ENCODE assay signal across 17 cellular contexts in the genomic region with DNA sequence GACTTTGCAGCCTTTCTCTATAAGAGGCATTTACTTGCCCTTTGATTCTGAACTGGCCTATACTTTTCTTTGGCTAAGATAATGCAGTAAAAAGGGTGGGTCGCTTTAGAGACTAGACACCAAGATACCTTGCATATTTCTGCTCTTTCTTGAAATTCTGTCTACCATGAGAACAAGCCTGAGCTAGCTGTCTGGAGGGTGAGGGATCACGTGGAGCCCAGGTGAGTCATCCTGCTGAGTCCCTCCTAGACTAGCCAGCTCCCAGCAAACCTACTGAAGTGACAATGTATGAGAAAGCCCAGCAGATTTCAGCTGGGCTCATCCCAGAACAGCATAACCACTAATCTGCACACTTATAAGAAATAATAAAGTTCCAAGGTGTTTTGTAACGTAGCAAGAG.
DNase-seq lines count a peak whose midpoint lies in the region; ATAC-seq and TF ChIP-seq lines count a peak whose summit lies in the region.
"Had no signal": no experiment of that assay in that cellular context is flagged by ENCODE, and none has a peak within 500 bp of the region (broad histone marks: within the 10 kb centered on the region; RNA-seq: fewer than 3 reads in every experiment).

No MANE protein-coding gene starts in this region.

- H3K79me1 ChIP-seq in trophoblast cell (ENCODE audit: low read length), result no peaks in the 10 kb centered on the region

- H4K8ac ChIP-seq in trophoblast cell (ENCODE audit: low read depth, low read length), result no peak overlapping the region

- intact Hi-C loops in sigmoid colon (cut with DNase I), result no loop called here

- no peak overlapping the region for H2AK5ac ChIP-seq in trophoblast cell (ENCODE audit: low read length)

- H4K20me1 ChIP-seq in GM23248 (ENCODE audit: insufficient read depth), result no peaks in the 10 kb centered on the region

- peaks cover 5% of the 10 kb centered on the region for H3K27me3 Mint-ChIP-seq in activated naive CD4-positive, alpha-beta T cell treated with anti-CD3 and anti-CD28 coated beads, Interleukin-2, amount 10 ng/mL, durations not matched to agents 7 days and 5 days

- TF ChIP-seq CTCF in sigmoid colon (IDR thresholded peaks at IDR 0.05), result no peak

- H3K9me3 Mint-ChIP-seq in activated naive CD4-positive, alpha-beta T cell treated with anti-CD3 and anti-CD28 coated beads, Interleukin-2, amount 10 ng/mL, durations not matched to agents 7 days and 5 days, result no peaks in the 10 kb centered on the region

- H3K27me3 ChIP-seq in GM23248 (replicated peaks; ENCODE audit: insufficient read depth) (no peaks in the 10 kb centered on the region), trophoblast cell (ENCODE audit: insufficient read depth, low read length) (no peaks in the 10 kb centered on the region), sigmoid colon (no peaks in the 10 kb centered on the region)

- WGBS in GM23248 (ENCODE audit: low coverage in 1 of 2, low lambda C conversion rate in 2 of 2, missing lambda C conversion rate in 2 of 2), 2 experiments, result 26 to 50% methylated on average over 3 of the region's 3 CpGs
- WGBS in trophoblast cell (ENCODE audit: extremely low coverage, insufficient coverage, insufficient read length), result no CpG with 5 or more reads among the region's 3 CpGs
- 75 to 83% methylated on average over 3 of the region's 3 CpGs for WGBS in sigmoid colon, 2 donors

- no peak overlapping the region for H3K18ac ChIP-seq in trophoblast cell (ENCODE audit: low read length)

- H3K4me2 ChIP-seq in GM23248 (ENCODE audit: unreplicated experiment), result no peak overlapping the region
- peak overlapping the region; percentile 2 for H3K4me2 ChIP-seq in trophoblast cell (ENCODE audit: low read length)

- no peak overlapping the region for H3K4me3 Mint-ChIP-seq in activated naive CD4-positive, alpha-beta T cell treated with anti-CD3 and anti-CD28 coated beads, Interleukin-2, amount 10 ng/mL, durations not matched to agents 7 days and 5 days
- H3K4me3 Mint-ChIP-seq: B cell; neural crest cell; stimulated activated naive B cell treated with anti-CD40 and anti-IgM and Interleukin-4, amounts not matched to agents 10 μg/mL and 1 μg/mL and 100 μg/mL, for 72 hours had no signal

- H3K4me3 ChIP-seq in GM23248 (no peak overlapping the region), trophoblast cell (ENCODE audit: low read depth, low read length) (no peak overlapping the region), sigmoid colon (no peak overlapping the region)
- H3K4me3 ChIP-seq: coronary artery had no signal

- no peaks in the 10 kb centered on the region for H3K36me3 Mint-ChIP-seq in activated naive CD4-positive, alpha-beta T cell treated with anti-CD3 and anti-CD28 coated beads, Interleukin-2, amount 10 ng/mL, durations not matched to agents 7 days and 5 days
- H3K36me3 Mint-ChIP-seq: stimulated activated naive B cell treated with anti-CD40 and anti-IgM and Interleukin-4, amounts not matched to agents 10 μg/mL and 1 μg/mL and 100 μg/mL, for 72 hours had no signal

- no peaks in the 10 kb centered on the region for H3K9me2 ChIP-seq in GM23248 (ENCODE audit: insufficient read depth)

- no peak overlapping the region for H3K27ac Mint-ChIP-seq in activated naive CD4-positive, alpha-beta T cell treated with anti-CD3 and anti-CD28 coated beads, Interleukin-2, amount 10 ng/mL, durations not matched to agents 7 days and 5 days
- H3K27ac Mint-ChIP-seq: B cell; stimulated activated naive B cell treated with anti-CD40 and anti-IgM and Interleukin-4, amounts not matched to agents 10 μg/mL and 1 μg/mL and 100 μg/mL, for 72 hours had no signal

- H3K9me3 ChIP-seq in GM23248 (ENCODE audit: low read depth) (no peaks in the 10 kb centered on the region), trophoblast cell (ENCODE audit: insufficient read depth, low read depth, low read length) (no peaks in the 10 kb centered on the region), sigmoid colon (no peaks in the 10 kb centered on the region)

- H3K79me2 ChIP-seq in GM23248 (ENCODE audit: insufficient read depth), result no peaks in the 10 kb centered on the region
- no peaks in the 10 kb centered on the region for H3K79me2 ChIP-seq in trophoblast cell (ENCODE audit: control insufficient read depth, insufficient read depth, low read length, poor library complexity)

- no peak overlapping the region for H3K4ac ChIP-seq in trophoblast cell (ENCODE audit: low read depth, low read length)

- H3K9ac ChIP-seq in GM23248 (no peak overlapping the region), trophoblast cell (ENCODE audit: low read length) (no peak overlapping the region)

- no peak for TF ChIP-seq EP300 in sigmoid colon (IDR thresholded peaks at IDR 0.05)

- no peak overlapping the region for H4K91ac ChIP-seq in trophoblast cell (ENCODE audit: low read depth, low read length)

- H2BK5ac ChIP-seq in trophoblast cell (ENCODE audit: low read depth, low read length, poor library complexity), result no peak overlapping the region

- DNase-seq in GM23248 (peak; percentile 37), NCI-H510A treated with DMSO at 0.1 percent for 48 hours (lab: John Stamatoyannopoulos, UW) (peak; percentile 37), epithelial cell of prostate (ENCODE audit: low read depth, low spot score) (peak; percentile 51), trophoblast cell (peak; percentile 95 to 96), sigmoid colon (no peak), NCI-H2196 treated with DMSO at 0.1 percent for 48 hours (lab: John Stamatoyannopoulos, UW; ENCODE audit: unreplicated experiment) (no peak)
- no peak for DNase-seq in activated naive CD4-positive, alpha-beta T cell treated with anti-CD3 and anti-CD28 coated beads, Interleukin-2, amount 10 ng/mL, durations not matched to agents 7 days and 5 days
- DNase-seq: activated CD4-positive, alpha-beta T cell treated with anti-CD3 and anti-CD28 coated beads, Interleukin-2, amount 50 U/mL, for 4 hours; DMS53; H7; Kasumi-1; NCI-H2081 treated with DMSO at 0.1 percent for 48 hours; stimulated activated naive B cell treated with anti-CD40 and anti-IgM and Interleukin-4, amounts not matched to agents 10 μg/mL and 1 μg/mL and 100 μg/mL, for 72 hours had no signal

- no peak overlapping the region for H3K14ac ChIP-seq in trophoblast cell (ENCODE audit: low read length)

- no peaks in the 10 kb centered on the region for H3K4me1 ChIP-seq in GM23248 (ENCODE audit: insufficient read depth)
- H3K4me1 ChIP-seq in trophoblast cell (ENCODE audit: control insufficient read depth in 1 of 2, insufficient read depth in 2 of 2, low read length in 2 of 2), result peaks cover 2 to 4% of the 10 kb centered on the region in 2 experiments
- H3K4me1 ChIP-seq in sigmoid colon, result no peaks in the 10 kb centered on the region

- no peak overlapping the region for H3K23ac ChIP-seq in trophoblast cell (ENCODE audit: low read length)

- H3K27ac ChIP-seq in GM23248 (no peak overlapping the region), epithelial cell of prostate (peak overlapping the region; percentile 37), trophoblast cell (ENCODE audit: low read depth, low read length) (peak overlapping the region; percentile 52), sigmoid colon (no peak overlapping the region)
- H3K27ac ChIP-seq: coronary artery had no signal

- no peak for TF ChIP-seq POLR2A in sigmoid colon (IDR thresholded peaks at IDR 0.05)

- no peaks in the 10 kb centered on the region for H3K4me1 Mint-ChIP-seq in activated naive CD4-positive, alpha-beta T cell treated with anti-CD3 and anti-CD28 coated beads, Interleukin-2, amount 10 ng/mL, durations not matched to agents 7 days and 5 days
- H3K4me1 Mint-ChIP-seq: B cell; neural crest cell; stimulated activated naive B cell treated with anti-CD40 and anti-IgM and Interleukin-4, amounts not matched to agents 10 μg/mL and 1 μg/mL and 100 μg/mL, for 72 hours had no signal

- H2BK120ac ChIP-seq in trophoblast cell (ENCODE audit: insufficient read depth, low read length, poor library complexity), result no peak overlapping the region

- no peak overlapping the region for H2BK12ac ChIP-seq in trophoblast cell (ENCODE audit: low read length)

- ATAC-seq in GM18519 (IDR thresholded peaks at IDR 0.05; ENCODE audit: low FRiP score, unreplicated experiment), result no peak
- ATAC-seq: stimulated activated naive B cell treated with anti-CD40 and anti-IgM and Interleukin-4, amounts not matched to agents 10 μg/mL and 1 μg/mL and 100 μg/mL, for 72 hours had no signal

- no peaks in the 10 kb centered on the region for H3F3A ChIP-seq in GM23248 (ENCODE audit: insufficient read depth)

- no peaks in the 10 kb centered on the region for H3K36me3 ChIP-seq in GM23248 (ENCODE audit: low read depth)
- no peaks in the 10 kb centered on the region for H3K36me3 ChIP-seq in trophoblast cell (ENCODE audit: control insufficient read depth in 1 of 2, insufficient read depth in 2 of 2, low read length in 2 of 2)
- no peaks in the 10 kb centered on the region for H3K36me3 ChIP-seq in sigmoid colon

- no peak overlapping the region for H4K12ac ChIP-seq in trophoblast cell (ENCODE audit: low read depth, low read length)

- CTCF ChIA-PET in activated naive CD4-positive, alpha-beta T cell treated with anti-CD3 and anti-CD28 coated beads, Interleukin-2, amount 10 ng/mL, durations not matched to agents 7 days and 5 days (lab: Charles Lee), result no interaction called here

- no peak overlapping the region for H2AFZ ChIP-seq in GM23248
- no peak overlapping the region for H2AFZ ChIP-seq in trophoblast cell (ENCODE audit: insufficient read depth, low read length, poor library complexity)

- in situ Hi-C loops in GM23248 (cut with MboI), result no loop called here

Comparison
In these comparisons a context has a peak if more than half of its experiments do, and no peak if none do; other contexts are left out.
1. DNase-seq: peak in GM23248 (single experiment), NCI-H510A treated with DMSO at 0.1 percent for 48 hours (single experiment), epithelial cell of prostate (single experiment) and trophoblast cell (2 of 2); none in sigmoid colon (single experiment), NCI-H2196 treated with DMSO at 0.1 percent for 48 hours (single experiment) and activated naive CD4-positive, alpha-beta T cell treated with anti-CD3 and anti-CD28 coated beads, Interleukin-2, amount 10 ng/mL, durations not matched to agents 7 days and 5 days (single experiment).
2. H3K27ac ChIP-seq: peak in epithelial cell of prostate (single experiment) and trophoblast cell (single experiment); none in GM23248 (single experiment) and sigmoid colon (0 of 4).